9 cellular contexts compared by ENCODE assay signal in the genomic region with DNA sequence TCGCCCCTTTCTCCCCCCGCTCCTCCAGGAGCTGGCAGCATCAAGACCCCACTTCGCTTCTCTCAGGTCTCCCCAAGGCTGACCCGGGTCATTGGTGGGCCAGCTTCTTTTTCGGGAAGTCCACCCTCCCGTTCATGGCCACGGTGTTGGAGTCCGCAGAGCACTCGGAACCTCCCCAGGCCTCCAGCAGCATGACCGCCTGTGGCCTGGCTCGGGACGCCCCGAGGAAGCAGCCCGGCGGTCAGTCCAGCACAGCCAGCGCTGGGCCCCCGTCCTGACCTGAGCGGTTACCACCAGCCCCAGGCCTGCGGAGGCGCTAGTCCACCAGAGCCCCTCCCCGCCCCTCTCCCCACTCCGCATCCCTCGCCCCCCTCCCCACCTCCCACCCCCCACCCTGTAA. TPM values are rescaled to one million over a fixed set of nuclear protein-coding genes. Genes with fewer than 3 reads are reported as not detected.
DNase-seq lines count a peak whose midpoint lies in the region; ATAC-seq, FAIRE-seq and TF ChIP-seq lines count a peak whose summit lies in the region.
"Had no signal": no experiment of that assay in that cellular context is flagged by ENCODE, and none has a peak within 500 bp of the region (broad histone marks: within the 10 kb centered on the region; RNA-seq: fewer than 3 reads in every experiment).

No MANE protein-coding gene starts in this region.

- 60% methylated on average over 5 of the region's 23 CpGs for WGBS in right lobe of liver (ENCODE audit: insufficient coverage, low coverage, low lambda C conversion rate, missing lambda C conversion rate)
- 84% methylated on average over 23 of the region's 23 CpGs for WGBS in thymus

- POLR2A ChIA-PET in activated CD4-positive, alpha-beta T cell treated with anti-CD3 and anti-CD28 coated beads, Interleukin-2, amount 10 ng/mL, durations not matched to agents 7 days and 5 days (lab: Charles Lee) = interaction anchor here (0.7 kb wide), 1 partner anchor 25 kb away, joined by 3 read pairs; no protein-coding TSS in a partner anchor

- H3K4me1 Mint-ChIP-seq in activated CD4-positive, alpha-beta T cell treated with anti-CD3 and anti-CD28 coated beads, Interleukin-2, amount 10 ng/mL, durations not matched to agents 7 days and 5 days = peaks cover 12% of the 10 kb centered on the region

- no peak for FAIRE-seq in bronchial epithelial cell (lab: Jason Lieb, UNC)
- FAIRE-seq: D721Med had no signal

- H3K27ac Mint-ChIP-seq in activated CD4-positive, alpha-beta T cell treated with anti-CD3 and anti-CD28 coated beads, Interleukin-2, amount 10 ng/mL, durations not matched to agents 7 days and 5 days = peak overlapping the region; percentile 81

- H3K27me3 Mint-ChIP-seq in activated CD4-positive, alpha-beta T cell treated with anti-CD3 and anti-CD28 coated beads, Interleukin-2, amount 10 ng/mL, durations not matched to agents 7 days and 5 days = no peaks in the 10 kb centered on the region

- H3K27me3 ChIP-seq in bronchial epithelial cell (ENCODE audit: control insufficient read depth, insufficient read depth, low read length) = no peaks in the 10 kb centered on the region
- H3K27me3 ChIP-seq in right lobe of liver = no peaks in the 10 kb centered on the region
- peaks cover 20% of the 10 kb centered on the region for H3K27me3 ChIP-seq in thymus (ENCODE audit: control insufficient read depth, insufficient read depth)

- TF ChIP-seq POLR2A in right lobe of liver (IDR thresholded peaks at IDR 0.05) = no peak

- peaks cover 23% of the 10 kb centered on the region for H3K36me3 Mint-ChIP-seq in activated CD4-positive, alpha-beta T cell treated with anti-CD3 and anti-CD28 coated beads, Interleukin-2, amount 10 ng/mL, durations not matched to agents 7 days and 5 days (ENCODE audit: low read depth)

- peak overlapping the region; percentile 73 for H3K4me3 Mint-ChIP-seq in activated CD4-positive, alpha-beta T cell treated with anti-CD3 and anti-CD28 coated beads, Interleukin-2, amount 10 ng/mL, durations not matched to agents 7 days and 5 days

- H3K36me3 ChIP-seq in bronchial epithelial cell (ENCODE audit: control insufficient read depth, insufficient read depth, low read length) (peaks cover 19% of the 10 kb centered on the region), right lobe of liver (no peaks in the 10 kb centered on the region), thymus (ENCODE audit: control insufficient read depth, insufficient read depth) (peaks cover 14% of the 10 kb centered on the region)

- ATAC-seq in right lobe of liver (no peak), GM19324 (IDR thresholded peaks at IDR 0.05; ENCODE audit: low FRiP score, unreplicated experiment) (no peak), GM21723 (IDR thresholded peaks at IDR 0.05; ENCODE audit: unreplicated experiment) (no peak)

- DNase-seq in activated CD4-positive, alpha-beta T cell treated with anti-CD3 and anti-CD28 coated beads, Interleukin-2, amount 10 ng/mL, durations not matched to agents 7 days and 5 days = no peak
- DNase-seq in activated CD4-positive, alpha-beta T cell treated with anti-CD3 and anti-CD28 coated beads, Interleukin-2, amount 50 U/mL, for 48 hours = no peak
- DNase-seq in bronchial epithelial cell (ENCODE audit: low read depth) = no peak
- peak; percentile 36 to 56 (median 44) for DNase-seq in right lobe of liver
- no peak for DNase-seq in NCI-H146 (lab: John Stamatoyannopoulos, UW)

- H3K9me3 Mint-ChIP-seq in activated CD4-positive, alpha-beta T cell treated with anti-CD3 and anti-CD28 coated beads, Interleukin-2, amount 10 ng/mL, durations not matched to agents 7 days and 5 days = peaks cover 8% of the 10 kb centered on the region

- H3K9me3 ChIP-seq in right lobe of liver = no peaks in the 10 kb centered on the region
- peaks cover 2% of the 10 kb centered on the region for H3K9me3 ChIP-seq in thymus (ENCODE audit: control insufficient read depth)

- intact Hi-C loops in right lobe of liver (cut with DNase I) = no loop called here

- TF ChIP-seq CTCF in bronchial epithelial cell (IDR thresholded peaks at IDR 0.05; ENCODE audit: insufficient read depth, low read length, severe bottlenecking) = no peak
- TF ChIP-seq CTCF in right lobe of liver (IDR thresholded peaks at IDR 0.05) = no peak

- CTCF ChIA-PET in activated CD4-positive, alpha-beta T cell treated with anti-CD3 and anti-CD28 coated beads, Interleukin-2, amount 10 ng/mL, durations not matched to agents 7 days and 5 days (lab: Charles Lee) = interaction anchor here (1.0 to 2.3 kb wide), 5 partner anchors 13 to 536 kb away, joined by 3 to 21 read pairs (median 4); a partner anchor contains a TSS

- peak overlapping the region; percentile 88 for H3K4me3 ChIP-seq in bronchial epithelial cell (ENCODE audit: low read depth, low read length)
- H3K4me3 ChIP-seq in right lobe of liver = peak overlapping the region; percentile 67 to 78 (median 75)
- peak overlapping the region; percentile 95 for H3K4me3 ChIP-seq in thymus (ENCODE audit: low read length)

- H3K27ac ChIP-seq in right lobe of liver (peak overlapping the region in 2 of 3 donors; percentile 94 to 98), thymus (ENCODE audit: low read depth) (no peak overlapping the region)

- peaks cover 0 to 10% (median 2%) of the 10 kb centered on the region in 4 donors for H3K4me1 ChIP-seq in right lobe of liver
- H3K4me1 ChIP-seq in thymus (ENCODE audit: control insufficient read depth, insufficient read depth, low read length) = peaks cover 14% of the 10 kb centered on the region

RNA-seq across cellular contexts. Expression of a gene that starts 1.0 kb away (rescaled TPM):
- total RNA-seq in activated CD4-positive, alpha-beta T cell treated with anti-CD3 and anti-CD28 coated beads, Interleukin-2, amount 10 ng/mL, durations not matched to agents 7 days and 5 days = 100 to 1,000 TPM; 167 to 193 TPM
- total RNA-seq in bronchial epithelial cell (21.9 and 35.6 TPM in 2 replicates), right lobe of liver (10 to 100 TPM; 50.2 to 99.4 (median 76.7) TPM)
- polyA plus RNA-seq in thymus = 229 TPM

RNA-seq across cellular contexts. Expression of a gene that starts 15.6 kb away (rescaled TPM):
- under 1 TPM; 0.71 to 0.74 TPM for total RNA-seq in activated CD4-positive, alpha-beta T cell treated with anti-CD3 and anti-CD28 coated beads, Interleukin-2, amount 10 ng/mL, durations not matched to agents 7 days and 5 days
- total RNA-seq in bronchial epithelial cell (59.5 and 107 TPM in 2 replicates), right lobe of liver (10 to 100 TPM in 1 of 6 experiments, 1 to 10 TPM in 3, under 1 TPM in 2; 0.78 to 11.0 (median 3.6) TPM)
- polyA plus RNA-seq in thymus = 2.7 TPM

RNA-seq across cellular contexts. Expression of a gene that starts 22.7 kb away (rescaled TPM):
- under 1 TPM; 0.12 to 0.17 TPM for total RNA-seq in activated CD4-positive, alpha-beta T cell treated with anti-CD3 and anti-CD28 coated beads, Interleukin-2, amount 10 ng/mL, durations not matched to agents 7 days and 5 days
- total RNA-seq in bronchial epithelial cell (1.1 and 1.9 TPM in 2 replicates), right lobe of liver (100 to 1,000 TPM in 2 of 6 experiments, 1 to 10 TPM in 1, under 1 TPM in 3; 0.22 to 153 (median 1.0) TPM)
- polyA plus RNA-seq in thymus = 2.2 TPM

RNA-seq across cellular contexts. Expression of a gene that starts 25.9 kb away (rescaled TPM):
- not detected for total RNA-seq in activated CD4-positive, alpha-beta T cell treated with anti-CD3 and anti-CD28 coated beads, Interleukin-2, amount 10 ng/mL, durations not matched to agents 7 days and 5 days
- total RNA-seq in bronchial epithelial cell (0.13 and 0.79 TPM in 2 replicates), right lobe of liver (not detected)
- 0.05 TPM for polyA plus RNA-seq in thymus

RNA-seq across cellular contexts. Expression of a gene that starts 32.4 kb away (rescaled TPM):
- under 1 TPM; 0.15 to 0.57 TPM for total RNA-seq in activated CD4-positive, alpha-beta T cell treated with anti-CD3 and anti-CD28 coated beads, Interleukin-2, amount 10 ng/mL, durations not matched to agents 7 days and 5 days
- total RNA-seq in bronchial epithelial cell (0.26 and 0.90 TPM in 2 replicates), right lobe of liver (not detected)
- polyA plus RNA-seq in thymus = 1.2 TPM

Comparison
In these comparisons a context has a peak if more than half of its experiments do, and no peak if none do; other contexts are left out.
1. DNase-seq: peak in right lobe of liver (3 of 3); none in activated CD4-positive, alpha-beta T cell treated with anti-CD3 and anti-CD28 coated beads, Interleukin-2, amount 10 ng/mL, durations not matched to agents 7 days and 5 days (single experiment), activated CD4-positive, alpha-beta T cell treated with anti-CD3 and anti-CD28 coated beads, Interleukin-2, amount 50 U/mL, for 48 hours (0 of 2), bronchial epithelial cell (single experiment) and NCI-H146 (single experiment).
2. Peak in every context shown above with its lines, with median percentiles within 50 percentile points of each other: H3K4me3 ChIP-seq.